Comparison of ENCODE assay signal across 11 cellular contexts in genomic region chr11:69841859-69842698, GRCh38. TPM values are rescaled to one million over a fixed set of nuclear protein-coding genes. Genes with fewer than 3 reads are reported as not detected.
DNase-seq lines count a peak whose midpoint lies in the region; ATAC-seq and TF ChIP-seq lines count a peak whose summit lies in the region.
"Had no signal": no experiment of that assay in that cellular context is flagged by ENCODE, and none has a peak within 500 bp of the region (broad histone marks: within the 10 kb centered on the region; RNA-seq: fewer than 3 reads in every experiment).

No MANE protein-coding gene starts in this region.

- no peak overlapping the region for H3K4me3 ChIP-seq in Jurkat, Clone E6-1 (ENCODE audit: low read length)
- H3K4me3 ChIP-seq in cardiac fibroblast (replicated peaks in 1 of 2; ENCODE audit: low read depth in 2 of 2, low read length in 2 of 2) = no peak overlapping the region
- H3K4me3 ChIP-seq: tibial nerve had no signal

- DNase-seq in SHP77 (lab: John Stamatoyannopoulos, UW) (peak; percentile 45 to 62), SHP77 treated with DMSO at 0.1 percent for 48 hours (lab: John Stamatoyannopoulos, UW) (no peak), cardiac fibroblast (ENCODE audit: low read depth in 2 of 2) (peak; percentile 14 to 29), omental fat pad (ENCODE audit: low spot score) (peak; percentile 15), NCI-H345 (lab: John Stamatoyannopoulos, UW) (no peak), NCI-H146 (lab: John Stamatoyannopoulos, UW) (no peak)
- DNase-seq in Jurkat, Clone E6-1 (ENCODE audit: low read depth, low spot score) = peak; percentile 29
- DNase-seq: SIG-M5 had no signal

- TF ChIP-seq CTCF in cardiac fibroblast (IDR thresholded peaks at IDR 0.05; ENCODE audit: low read depth, low read length) = peak; percentile 49
- no peak for TF ChIP-seq CTCF in omental fat pad (IDR thresholded peaks at IDR 0.05)

- ATAC-seq in omental fat pad (ENCODE audit: low FRiP score) (no peak), HG03135 (IDR thresholded peaks at IDR 0.05; ENCODE audit: unreplicated experiment) (no peak)

RNA-seq across cellular contexts. Expression of gene FGF3, which starts 22.9 kb away (rescaled TPM):
- polyA plus RNA-seq in Jurkat, Clone E6-1 (2012; ENCODE audit: insufficient read depth, insufficient read length) = not detected
- total RNA-seq in omental fat pad = not detected
- total RNA-seq: CD4-positive, alpha-beta memory T cell; tibial nerve had no signal
- polyA plus RNA-seq: CD4-positive, alpha-beta memory T cell had no signal

Comparison
In these comparisons a context has a peak if more than half of its experiments do, and no peak if none do; other contexts are left out.
1. DNase-seq: peak in SHP77 (2 of 2), Jurkat, Clone E6-1 (single experiment), cardiac fibroblast (2 of 2) and omental fat pad (single experiment); none in SHP77 treated with DMSO at 0.1 percent for 48 hours (single experiment), NCI-H345 (single experiment) and NCI-H146 (single experiment).